Comparison of ENCODE assay signal across 1 cellular context in genomic region chr1:247360116-247360898, GRCh38.
A peak's percentile ranks its signal among the peaks of the same experiment; 100 is the strongest.
TF ChIP-seq lines count a peak whose summit lies in the region.

No MANE protein-coding gene starts in this region.

TF ChIP-seq in K562, 482 proteins besides CTCF, POLR2A, EP300 and RAD21 (continued from another document):
- TF ChIP-seq, protein P1, sequence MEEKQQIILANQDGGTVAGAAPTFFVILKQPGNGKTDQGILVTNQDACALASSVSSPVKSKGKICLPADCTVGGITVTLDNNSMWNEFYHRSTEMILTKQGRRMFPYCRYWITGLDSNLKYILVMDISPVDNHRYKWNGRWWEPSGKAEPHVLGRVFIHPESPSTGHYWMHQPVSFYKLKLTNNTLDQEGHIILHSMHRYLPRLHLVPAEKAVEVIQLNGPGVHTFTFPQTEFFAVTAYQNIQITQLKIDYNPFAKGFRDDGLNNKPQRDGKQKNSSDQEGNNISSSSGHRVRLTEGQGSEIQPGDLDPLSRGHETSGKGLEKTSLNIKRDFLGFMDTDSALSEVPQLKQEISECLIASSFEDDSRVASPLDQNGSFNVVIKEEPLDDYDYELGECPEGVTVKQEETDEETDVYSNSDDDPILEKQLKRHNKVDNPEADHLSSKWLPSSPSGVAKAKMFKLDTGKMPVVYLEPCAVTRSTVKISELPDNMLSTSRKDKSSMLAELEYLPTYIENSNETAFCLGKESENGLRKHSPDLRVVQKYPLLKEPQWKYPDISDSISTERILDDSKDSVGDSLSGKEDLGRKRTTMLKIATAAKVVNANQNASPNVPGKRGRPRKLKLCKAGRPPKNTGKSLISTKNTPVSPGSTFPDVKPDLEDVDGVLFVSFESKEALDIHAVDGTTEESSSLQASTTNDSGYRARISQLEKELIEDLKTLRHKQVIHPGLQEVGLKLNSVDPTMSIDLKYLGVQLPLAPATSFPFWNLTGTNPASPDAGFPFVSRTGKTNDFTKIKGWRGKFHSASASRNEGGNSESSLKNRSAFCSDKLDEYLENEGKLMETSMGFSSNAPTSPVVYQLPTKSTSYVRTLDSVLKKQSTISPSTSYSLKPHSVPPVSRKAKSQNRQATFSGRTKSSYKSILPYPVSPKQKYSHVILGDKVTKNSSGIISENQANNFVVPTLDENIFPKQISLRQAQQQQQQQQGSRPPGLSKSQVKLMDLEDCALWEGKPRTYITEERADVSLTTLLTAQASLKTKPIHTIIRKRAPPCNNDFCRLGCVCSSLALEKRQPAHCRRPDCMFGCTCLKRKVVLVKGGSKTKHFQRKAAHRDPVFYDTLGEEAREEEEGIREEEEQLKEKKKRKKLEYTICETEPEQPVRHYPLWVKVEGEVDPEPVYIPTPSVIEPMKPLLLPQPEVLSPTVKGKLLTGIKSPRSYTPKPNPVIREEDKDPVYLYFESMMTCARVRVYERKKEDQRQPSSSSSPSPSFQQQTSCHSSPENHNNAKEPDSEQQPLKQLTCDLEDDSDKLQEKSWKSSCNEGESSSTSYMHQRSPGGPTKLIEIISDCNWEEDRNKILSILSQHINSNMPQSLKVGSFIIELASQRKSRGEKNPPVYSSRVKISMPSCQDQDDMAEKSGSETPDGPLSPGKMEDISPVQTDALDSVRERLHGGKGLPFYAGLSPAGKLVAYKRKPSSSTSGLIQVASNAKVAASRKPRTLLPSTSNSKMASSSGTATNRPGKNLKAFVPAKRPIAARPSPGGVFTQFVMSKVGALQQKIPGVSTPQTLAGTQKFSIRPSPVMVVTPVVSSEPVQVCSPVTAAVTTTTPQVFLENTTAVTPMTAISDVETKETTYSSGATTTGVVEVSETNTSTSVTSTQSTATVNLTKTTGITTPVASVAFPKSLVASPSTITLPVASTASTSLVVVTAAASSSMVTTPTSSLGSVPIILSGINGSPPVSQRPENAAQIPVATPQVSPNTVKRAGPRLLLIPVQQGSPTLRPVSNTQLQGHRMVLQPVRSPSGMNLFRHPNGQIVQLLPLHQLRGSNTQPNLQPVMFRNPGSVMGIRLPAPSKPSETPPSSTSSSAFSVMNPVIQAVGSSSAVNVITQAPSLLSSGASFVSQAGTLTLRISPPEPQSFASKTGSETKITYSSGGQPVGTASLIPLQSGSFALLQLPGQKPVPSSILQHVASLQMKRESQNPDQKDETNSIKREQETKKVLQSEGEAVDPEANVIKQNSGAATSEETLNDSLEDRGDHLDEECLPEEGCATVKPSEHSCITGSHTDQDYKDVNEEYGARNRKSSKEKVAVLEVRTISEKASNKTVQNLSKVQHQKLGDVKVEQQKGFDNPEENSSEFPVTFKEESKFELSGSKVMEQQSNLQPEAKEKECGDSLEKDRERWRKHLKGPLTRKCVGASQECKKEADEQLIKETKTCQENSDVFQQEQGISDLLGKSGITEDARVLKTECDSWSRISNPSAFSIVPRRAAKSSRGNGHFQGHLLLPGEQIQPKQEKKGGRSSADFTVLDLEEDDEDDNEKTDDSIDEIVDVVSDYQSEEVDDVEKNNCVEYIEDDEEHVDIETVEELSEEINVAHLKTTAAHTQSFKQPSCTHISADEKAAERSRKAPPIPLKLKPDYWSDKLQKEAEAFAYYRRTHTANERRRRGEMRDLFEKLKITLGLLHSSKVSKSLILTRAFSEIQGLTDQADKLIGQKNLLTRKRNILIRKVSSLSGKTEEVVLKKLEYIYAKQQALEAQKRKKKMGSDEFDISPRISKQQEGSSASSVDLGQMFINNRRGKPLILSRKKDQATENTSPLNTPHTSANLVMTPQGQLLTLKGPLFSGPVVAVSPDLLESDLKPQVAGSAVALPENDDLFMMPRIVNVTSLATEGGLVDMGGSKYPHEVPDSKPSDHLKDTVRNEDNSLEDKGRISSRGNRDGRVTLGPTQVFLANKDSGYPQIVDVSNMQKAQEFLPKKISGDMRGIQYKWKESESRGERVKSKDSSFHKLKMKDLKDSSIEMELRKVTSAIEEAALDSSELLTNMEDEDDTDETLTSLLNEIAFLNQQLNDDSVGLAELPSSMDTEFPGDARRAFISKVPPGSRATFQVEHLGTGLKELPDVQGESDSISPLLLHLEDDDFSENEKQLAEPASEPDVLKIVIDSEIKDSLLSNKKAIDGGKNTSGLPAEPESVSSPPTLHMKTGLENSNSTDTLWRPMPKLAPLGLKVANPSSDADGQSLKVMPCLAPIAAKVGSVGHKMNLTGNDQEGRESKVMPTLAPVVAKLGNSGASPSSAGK (IDR thresholded peaks at IDR 0.05): peak; percentile 70
- TF ChIP-seq PHTF2 (CRISPR knock-in tag; IDR thresholded peaks at IDR 0.05) (no peak), ZKSCAN1 (IDR thresholded peaks at IDR 0.05; ENCODE audit: low read depth, low read length) (peak; percentile 68), ERF (CRISPR knock-in tag; IDR thresholded peaks at IDR 0.05) (0 out of 2 replicates have a peak, but pooled peaks have one; percentile 29), ZNF165 (CRISPR knock-in tag; IDR thresholded peaks at IDR 0.05; ENCODE audit: borderline replicate concordance) (no peak)
